ENCODE assay signal across 1 cellular context in genomic region chr3:138609898-138610266, GRCh38.
TF ChIP-seq lines count a peak whose summit lies in the region.

No MANE protein-coding gene starts in this region.

TF ChIP-seq in H1, 55 proteins besides CTCF, POLR2A, EP300 and RAD21 (continued from another document):
- TF ChIP-seq ATF2 (IDR thresholded peaks at IDR 0.05; ENCODE audit: low read length) = no peak
- TF ChIP-seq, protein P1, sequence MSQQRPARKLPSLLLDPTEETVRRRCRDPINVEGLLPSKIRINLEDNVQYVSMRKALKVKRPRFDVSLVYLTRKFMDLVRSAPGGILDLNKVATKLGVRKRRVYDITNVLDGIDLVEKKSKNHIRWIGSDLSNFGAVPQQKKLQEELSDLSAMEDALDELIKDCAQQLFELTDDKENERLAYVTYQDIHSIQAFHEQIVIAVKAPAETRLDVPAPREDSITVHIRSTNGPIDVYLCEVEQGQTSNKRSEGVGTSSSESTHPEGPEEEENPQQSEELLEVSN (IDR thresholded peaks at IDR 0.05) = no peak
- TF ChIP-seq CEBPB (IDR thresholded peaks at IDR 0.05; ENCODE audit: low read depth, low read length) = no peak
- TF ChIP-seq USF2 (IDR thresholded peaks at IDR 0.05; ENCODE audit: low read length) = no peak
- TF ChIP-seq KDM4A (IDR thresholded peaks at IDR 0.05; ENCODE audit: low read depth, low read length, severe bottlenecking) = no peak
- no peak for TF ChIP-seq SP1 (IDR thresholded peaks at IDR 0.05; ENCODE audit: low read depth, low read length)
